11 cellular contexts compared by ENCODE assay signal in the genomic region with DNA sequence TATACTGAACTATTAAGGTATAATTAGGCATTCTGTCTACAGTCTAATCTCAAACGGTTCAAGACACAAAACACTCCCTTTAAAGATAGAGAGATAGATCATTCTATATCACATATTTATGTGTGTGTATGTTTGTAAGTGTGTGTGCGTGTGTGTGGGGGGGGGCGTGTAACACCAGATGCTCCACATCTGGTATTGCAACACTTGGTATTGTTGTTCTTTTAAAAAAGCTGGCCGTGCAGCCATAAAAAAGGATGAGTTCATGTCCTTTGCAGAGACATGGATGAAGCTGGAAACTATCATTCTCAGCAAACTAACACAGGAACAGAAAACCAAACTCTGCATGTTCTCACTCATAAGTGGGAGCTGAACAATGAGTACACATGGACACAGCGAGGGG. TPM values are rescaled to one million over a fixed set of nuclear protein-coding genes. Genes with fewer than 3 reads are reported as not detected.
"Had no signal": no experiment of that assay in that cellular context is flagged by ENCODE, and none has a peak within 500 bp of the region (broad histone marks: within the 10 kb centered on the region; RNA-seq: fewer than 3 reads in every experiment).

No MANE protein-coding gene starts in this region.

RNA-seq across cellular contexts. Expression of gene CCL8, which starts 8.4 kb away (rescaled TPM):
- total RNA-seq: activated CD4-positive, alpha-beta memory T cell treated with anti-CD3 and anti-CD28 coated beads, Interleukin-2, amount 10 ng/mL, durations not matched to agents 7 days and 5 days; activated CD4-positive, alpha-beta T cell treated with anti-CD3 and anti-CD28 coated beads for 36 hours; activated CD8-positive, alpha-beta memory T cell treated with anti-CD3 and anti-CD28 coated beads for 36 hours; activated naive CD4-positive, alpha-beta T cell treated with anti-CD3 and anti-CD28 coated beads for 36 hours; activated T-helper 17 cell treated with anti-CD3 and anti-CD28 coated beads, Interleukin-2, amount 50 U/mL, for 72 hours; LHCN-M2; NCI-H460; PC-9; SJCRH30; T-helper 2 cell treated with Interferon-gamma antibody and Interleukin-4, amounts not matched to agents 100 ng/mL and 5 ng/mL, for 36 hours had no signal

RNA-seq across cellular contexts. Expression of gene CCL13, which starts 28.7 kb away (rescaled TPM):
- total RNA-seq: activated CD4-positive, alpha-beta memory T cell treated with anti-CD3 and anti-CD28 coated beads, Interleukin-2, amount 10 ng/mL, durations not matched to agents 7 days and 5 days; activated CD4-positive, alpha-beta T cell treated with anti-CD3 and anti-CD28 coated beads for 36 hours; activated CD8-positive, alpha-beta memory T cell treated with anti-CD3 and anti-CD28 coated beads for 36 hours; activated naive CD4-positive, alpha-beta T cell treated with anti-CD3 and anti-CD28 coated beads for 36 hours; activated T-helper 17 cell treated with anti-CD3 and anti-CD28 coated beads, Interleukin-2, amount 50 U/mL, for 72 hours; LHCN-M2; M059J; NCI-H460; PC-9; SJCRH30; T-helper 2 cell treated with Interferon-gamma antibody and Interleukin-4, amounts not matched to agents 100 ng/mL and 5 ng/mL, for 36 hours had no signal

RNA-seq across cellular contexts. Expression of gene CCL1, which starts 35.4 kb away (rescaled TPM):
- total RNA-seq: activated naive CD4-positive, alpha-beta T cell treated with anti-CD3 and anti-CD28 coated beads for 36 hours; LHCN-M2; M059J; NCI-H460; PC-9; SJCRH30 had no signal

RNA-seq across cellular contexts. Expression of gene CCL11, which starts 42.1 kb away (rescaled TPM):
- total RNA-seq: activated CD4-positive, alpha-beta memory T cell treated with anti-CD3 and anti-CD28 coated beads, Interleukin-2, amount 10 ng/mL, durations not matched to agents 7 days and 5 days; activated CD4-positive, alpha-beta T cell treated with anti-CD3 and anti-CD28 coated beads for 36 hours; activated CD8-positive, alpha-beta memory T cell treated with anti-CD3 and anti-CD28 coated beads for 36 hours; activated naive CD4-positive, alpha-beta T cell treated with anti-CD3 and anti-CD28 coated beads for 36 hours; activated T-helper 17 cell treated with anti-CD3 and anti-CD28 coated beads, Interleukin-2, amount 50 U/mL, for 72 hours; LHCN-M2; M059J; NCI-H460; PC-9; SJCRH30; T-helper 2 cell treated with Interferon-gamma antibody and Interleukin-4, amounts not matched to agents 100 ng/mL and 5 ng/mL, for 36 hours had no signal

RNA-seq across cellular contexts. Expression of gene CCL7, which starts 57.6 kb away (rescaled TPM):
- total RNA-seq: activated CD4-positive, alpha-beta memory T cell treated with anti-CD3 and anti-CD28 coated beads, Interleukin-2, amount 10 ng/mL, durations not matched to agents 7 days and 5 days; activated CD4-positive, alpha-beta T cell treated with anti-CD3 and anti-CD28 coated beads for 36 hours; activated CD8-positive, alpha-beta memory T cell treated with anti-CD3 and anti-CD28 coated beads for 36 hours; activated naive CD4-positive, alpha-beta T cell treated with anti-CD3 and anti-CD28 coated beads for 36 hours; activated T-helper 17 cell treated with anti-CD3 and anti-CD28 coated beads, Interleukin-2, amount 50 U/mL, for 72 hours; LHCN-M2; NCI-H460; PC-9; SJCRH30; T-helper 2 cell treated with Interferon-gamma antibody and Interleukin-4, amounts not matched to agents 100 ng/mL and 5 ng/mL, for 36 hours had no signal
